Comparison of ENCODE assay signal across 9 cellular contexts in genomic region chr6:97586344-97586743, GRCh38.
A peak's percentile ranks its signal among the peaks of the same experiment; 100 is the strongest.
DNase-seq lines count a peak whose midpoint lies in the region; ATAC-seq and TF ChIP-seq lines count a peak whose summit lies in the region.
"Had no signal": no experiment of that assay in that cellular context is flagged by ENCODE, and none has a peak within 500 bp of the region (broad histone marks: within the 10 kb centered on the region; RNA-seq: fewer than 3 reads in every experiment).

No MANE protein-coding gene starts in this region.

- POLR2A ChIA-PET in GM10248 (lab: Yijun Ruan, JAX) = no interaction called here
- POLR2A ChIA-PET in CD4-positive, alpha-beta memory T cell (lab: Charles Lee; ENCODE audit: partially characterized antibody) = no interaction called here
- POLR2A ChIA-PET in activated CD8-positive, alpha-beta T cell treated with anti-CD3 and anti-CD28 coated beads for 36 hours (lab: Charles Lee) = no interaction called here

- no peak for DNase-seq in GM10248 (ENCODE audit: extremely low spot score)
- DNase-seq in left kidney (ENCODE audit: low read depth, low spot score) = peak; percentile 14
- no peak for DNase-seq in CD4-positive, alpha-beta memory T cell
- DNase-seq in tibial nerve (ENCODE audit: low spot score in 2 of 2) = no peak
- DNase-seq in activated CD8-positive, alpha-beta T cell treated with anti-CD3 and anti-CD28 coated beads for 36 hours = no peak
- DNase-seq in NCI-H526 (lab: John Stamatoyannopoulos, UW) = no peak
- DNase-seq: upper lobe of right lung had no signal

- H3K4me3 ChIP-seq in CD4-positive, alpha-beta memory T cell (ENCODE audit: low read length in 2 of 2) = no peak overlapping the region
- no peak overlapping the region for H3K4me3 ChIP-seq in tibial nerve
- H3K4me3 ChIP-seq: upper lobe of right lung had no signal

- no peak overlapping the region for H3K27ac Mint-ChIP-seq in CD4-positive, alpha-beta memory T cell
- no peak overlapping the region for H3K27ac Mint-ChIP-seq in activated CD8-positive, alpha-beta T cell treated with anti-CD3 and anti-CD28 coated beads for 36 hours

- H3K27ac ChIP-seq in CD4-positive, alpha-beta memory T cell (ENCODE audit: low read depth, low read length) = no peak overlapping the region
- H3K27ac ChIP-seq in tibial nerve = no peak overlapping the region
- H3K27ac ChIP-seq: upper lobe of right lung had no signal

- no peak overlapping the region for H3K4me3 Mint-ChIP-seq in CD4-positive, alpha-beta memory T cell
- no peak overlapping the region for H3K4me3 Mint-ChIP-seq in activated CD8-positive, alpha-beta T cell treated with anti-CD3 and anti-CD28 coated beads for 36 hours

- ATAC-seq in HG02759 (IDR thresholded peaks at IDR 0.05; ENCODE audit: unreplicated experiment) = peak; percentile 69
- ATAC-seq in SK-N-SH treated with all-trans-retinoic acid at 6 μM for 48 hours = peak; percentile 99
- ATAC-seq in activated CD8-positive, alpha-beta T cell treated with anti-CD3 and anti-CD28 coated beads for 36 hours = no peak
- ATAC-seq: upper lobe of right lung had no signal

- no peaks in the 10 kb centered on the region for H3K27me3 ChIP-seq in CD4-positive, alpha-beta memory T cell (ENCODE audit: insufficient read depth, low read length)
- no peaks in the 10 kb centered on the region for H3K27me3 ChIP-seq in tibial nerve
- H3K27me3 ChIP-seq: upper lobe of right lung had no signal

- TF ChIP-seq CTCF in GM10248 (IDR thresholded peaks at IDR 0.05; ENCODE audit: control extremely low read depth, extremely low read depth, low read depth, missing control alignments) (peak; percentile 33), tibial nerve (IDR thresholded peaks at IDR 0.05) (no peak)
- TF ChIP-seq CTCF in activated CD8-positive, alpha-beta T cell treated with anti-CD3 and anti-CD28 coated beads for 36 hours (IDR thresholded peaks at IDR 0.05) = no peak

- no peaks in the 10 kb centered on the region for H3K4me1 Mint-ChIP-seq in CD4-positive, alpha-beta memory T cell
- H3K4me1 Mint-ChIP-seq in activated CD8-positive, alpha-beta T cell treated with anti-CD3 and anti-CD28 coated beads for 36 hours (ENCODE audit: low read depth) = no peaks in the 10 kb centered on the region

- CTCF ChIA-PET in GM10248 (lab: Yijun Ruan, JAX) = interaction anchor here (0.8 to 2.8 kb wide), 6 partner anchors 17 to 1533 kb away, joined by 3 to 8 read pairs (median 4); no protein-coding TSS in a partner anchor
- CTCF ChIA-PET in CD4-positive, alpha-beta memory T cell (lab: Charles Lee; ENCODE audit: partially characterized antibody) = no interaction called here
- CTCF ChIA-PET in activated CD8-positive, alpha-beta T cell treated with anti-CD3 and anti-CD28 coated beads for 36 hours (lab: Charles Lee) = no interaction called here

- H3K9me3 ChIP-seq in CD4-positive, alpha-beta memory T cell (ENCODE audit: control insufficient read depth in 1 of 2, low read length in 2 of 2) = no peaks in the 10 kb centered on the region
- H3K9me3 ChIP-seq in tibial nerve = no peaks in the 10 kb centered on the region
- H3K9me3 ChIP-seq: upper lobe of right lung had no signal

- peaks cover 0 to 4% (median 0%) of the 10 kb centered on the region in 8 donors for H3K9me3 Mint-ChIP-seq in CD4-positive, alpha-beta memory T cell
- H3K9me3 Mint-ChIP-seq in activated CD8-positive, alpha-beta T cell treated with anti-CD3 and anti-CD28 coated beads for 36 hours = no peaks in the 10 kb centered on the region

- TF ChIP-seq EP300 in tibial nerve (IDR thresholded peaks at IDR 0.05) = no peak

- H3K36me3 ChIP-seq in CD4-positive, alpha-beta memory T cell (ENCODE audit: insufficient read depth, low read length) = no peaks in the 10 kb centered on the region
- no peaks in the 10 kb centered on the region for H3K36me3 ChIP-seq in tibial nerve
- H3K36me3 ChIP-seq: upper lobe of right lung had no signal

- intact Hi-C loops in CD4-positive, alpha-beta memory T cell (cut with micrococcal nuclease) = no loop called here
- intact Hi-C loops in activated CD8-positive, alpha-beta T cell treated with anti-CD3 and anti-CD28 coated beads for 36 hours (cut with micrococcal nuclease) = no loop called here

- no peaks in the 10 kb centered on the region for H3K27me3 Mint-ChIP-seq in CD4-positive, alpha-beta memory T cell
- no peaks in the 10 kb centered on the region for H3K27me3 Mint-ChIP-seq in activated CD8-positive, alpha-beta T cell treated with anti-CD3 and anti-CD28 coated beads for 36 hours

- H3K4me1 ChIP-seq in CD4-positive, alpha-beta memory T cell (ENCODE audit: insufficient read depth, low read length) = no peaks in the 10 kb centered on the region
- H3K4me1 ChIP-seq in tibial nerve = no peaks in the 10 kb centered on the region
- H3K4me1 ChIP-seq: upper lobe of right lung had no signal

- no peaks in the 10 kb centered on the region for H3K36me3 Mint-ChIP-seq in CD4-positive, alpha-beta memory T cell
- H3K36me3 Mint-ChIP-seq in activated CD8-positive, alpha-beta T cell treated with anti-CD3 and anti-CD28 coated beads for 36 hours (ENCODE audit: low read depth) = no peaks in the 10 kb centered on the region

- TF ChIP-seq POLR2A in tibial nerve (IDR thresholded peaks at IDR 0.05) = no peak

TF ChIP-seq in SK-N-SH treated with all-trans-retinoic acid at 6 μM for 48 hours, 23 proteins besides CTCF, POLR2A, EP300 and RAD21:
- TF ChIP-seq GLIS3 (CRISPR knock-in tag; IDR thresholded peaks at IDR 0.05) = no peak
- TF ChIP-seq ISL1 (CRISPR knock-in tag; IDR thresholded peaks at IDR 0.05) = no peak
- no peak for TF ChIP-seq ARNTL (CRISPR knock-in tag; IDR thresholded peaks at IDR 0.05; ENCODE audit: borderline replicate concordance, low read depth)
- no peak for TF ChIP-seq CSDC2 (CRISPR knock-in tag; IDR thresholded peaks at IDR 0.05)
- no peak for TF ChIP-seq ZC3H10 (CRISPR knock-in tag; IDR thresholded peaks at IDR 0.05)
- no peak for TF ChIP-seq TCF4 (CRISPR knock-in tag; IDR thresholded peaks at IDR 0.05; ENCODE audit: borderline replicate concordance)
- no peak for TF ChIP-seq POU6F1 (CRISPR knock-in tag; IDR thresholded peaks at IDR 0.05; ENCODE audit: borderline replicate concordance, low read depth)
